9 cellular contexts compared by ENCODE assay signal in genomic region chr18:70931942-70932814, GRCh38.
DNase-seq lines count a peak whose midpoint lies in the region; ATAC-seq and TF ChIP-seq lines count a peak whose summit lies in the region.
"Had no signal": no experiment of that assay in that cellular context is flagged by ENCODE, and none has a peak within 500 bp of the region (broad histone marks: within the 10 kb centered on the region; RNA-seq: fewer than 3 reads in every experiment).

No MANE protein-coding gene starts in this region.

- H3K4me3 Mint-ChIP-seq in activated CD4-positive, alpha-beta T cell treated with anti-CD3 and anti-CD28 coated beads, Interleukin-2, amount 10 ng/mL, durations not matched to agents 7 days and 5 days: no peak overlapping the region
- no peak overlapping the region for H3K4me3 Mint-ChIP-seq in natural killer cell

- peak; percentile 21 for DNase-seq in DMS79 treated with DMSO at 0.1 percent for 48 hours (lab: John Stamatoyannopoulos, UW)
- no peak for DNase-seq in DMS79 (lab: John Stamatoyannopoulos, UW)
- peak; percentile 35 for DNase-seq in NCI-H1048 (lab: John Stamatoyannopoulos, UW)
- DNase-seq in adipocyte (ENCODE audit: low read depth): peak; percentile 57
- peak; percentile 4 for DNase-seq in kidney epithelial cell (ENCODE audit: low read depth)
- DNase-seq in activated CD4-positive, alpha-beta T cell treated with anti-CD3 and anti-CD28 coated beads, Interleukin-2, amount 10 ng/mL, durations not matched to agents 7 days and 5 days: no peak
- no peak for DNase-seq in natural killer cell

- H3K36me3 Mint-ChIP-seq in activated CD4-positive, alpha-beta T cell treated with anti-CD3 and anti-CD28 coated beads, Interleukin-2, amount 10 ng/mL, durations not matched to agents 7 days and 5 days (ENCODE audit: low read depth): no peaks in the 10 kb centered on the region
- no peaks in the 10 kb centered on the region for H3K36me3 Mint-ChIP-seq in natural killer cell

- CTCF ChIA-PET in activated CD4-positive, alpha-beta T cell treated with anti-CD3 and anti-CD28 coated beads, Interleukin-2, amount 10 ng/mL, durations not matched to agents 7 days and 5 days (lab: Charles Lee): no interaction called here

- no peak overlapping the region for H3K27ac Mint-ChIP-seq in activated CD4-positive, alpha-beta T cell treated with anti-CD3 and anti-CD28 coated beads, Interleukin-2, amount 10 ng/mL, durations not matched to agents 7 days and 5 days
- H3K27ac Mint-ChIP-seq in natural killer cell: no peak overlapping the region

- H3K36me3 ChIP-seq in adipocyte (ENCODE audit: control insufficient read depth, insufficient read depth, low read length, severe bottlenecking): no peaks in the 10 kb centered on the region
- no peaks in the 10 kb centered on the region for H3K36me3 ChIP-seq in kidney epithelial cell (ENCODE audit: control insufficient read depth, insufficient read depth, low read length)
- H3K36me3 ChIP-seq: neutrophil had no signal

- H3K4me1 Mint-ChIP-seq in activated CD4-positive, alpha-beta T cell treated with anti-CD3 and anti-CD28 coated beads, Interleukin-2, amount 10 ng/mL, durations not matched to agents 7 days and 5 days: no peaks in the 10 kb centered on the region
- H3K4me1 Mint-ChIP-seq in natural killer cell: no peaks in the 10 kb centered on the region

- H3K4me1 ChIP-seq in adipocyte (ENCODE audit: control insufficient read depth, insufficient read depth, low read length): no peaks in the 10 kb centered on the region

- POLR2A ChIA-PET in activated CD4-positive, alpha-beta T cell treated with anti-CD3 and anti-CD28 coated beads, Interleukin-2, amount 10 ng/mL, durations not matched to agents 7 days and 5 days (lab: Charles Lee): no interaction called here

- intact Hi-C loops in natural killer cell (cut with micrococcal nuclease): no loop called here

- no peaks in the 10 kb centered on the region for H3K27me3 Mint-ChIP-seq in activated CD4-positive, alpha-beta T cell treated with anti-CD3 and anti-CD28 coated beads, Interleukin-2, amount 10 ng/mL, durations not matched to agents 7 days and 5 days
- H3K27me3 Mint-ChIP-seq in natural killer cell (ENCODE audit: low read depth in 2 of 2): no peaks in the 10 kb centered on the region

- H3K9ac ChIP-seq in adipocyte (ENCODE audit: low read length): no peak overlapping the region

- H3K27me3 ChIP-seq in adipocyte (replicated peaks; ENCODE audit: control insufficient read depth, insufficient read depth, low read length) (no peaks in the 10 kb centered on the region), kidney epithelial cell (ENCODE audit: control insufficient read depth, insufficient read depth, low read length) (no peaks in the 10 kb centered on the region)
- H3K27me3 ChIP-seq: neutrophil had no signal

- ATAC-seq in GM21367 (IDR thresholded peaks at IDR 0.05; ENCODE audit: unreplicated experiment) (no peak), natural killer cell (no peak)

- no peaks in the 10 kb centered on the region for H3K9me3 ChIP-seq in adipocyte (ENCODE audit: control insufficient read depth, low read length)
- H3K9me3 ChIP-seq: neutrophil had no signal

- no peaks in the 10 kb centered on the region for H3K9me3 Mint-ChIP-seq in activated CD4-positive, alpha-beta T cell treated with anti-CD3 and anti-CD28 coated beads, Interleukin-2, amount 10 ng/mL, durations not matched to agents 7 days and 5 days
- H3K9me3 Mint-ChIP-seq in natural killer cell: peaks cover 0 to 4% of the 10 kb centered on the region in 2 donors

- no peak overlapping the region for H3K4me3 ChIP-seq in adipocyte (ENCODE audit: low read length)
- H3K4me3 ChIP-seq in kidney epithelial cell (ENCODE audit: low read depth, low read length): no peak overlapping the region

- TF ChIP-seq CTCF in kidney epithelial cell (IDR thresholded peaks at IDR 0.05; ENCODE audit: insufficient read depth, low read length, poor library complexity, severe bottlenecking) (peak; percentile 57), natural killer cell (IDR thresholded peaks at IDR 0.05) (no peak)

Comparison
In these comparisons a context has a peak if more than half of its experiments do, and no peak if none do; other contexts are left out.
1. DNase-seq: peak in DMS79 treated with DMSO at 0.1 percent for 48 hours (single experiment), NCI-H1048 (single experiment), adipocyte (single experiment) and kidney epithelial cell (single experiment); none in DMS79 (single experiment), activated CD4-positive, alpha-beta T cell treated with anti-CD3 and anti-CD28 coated beads, Interleukin-2, amount 10 ng/mL, durations not matched to agents 7 days and 5 days (single experiment) and natural killer cell (single experiment).